Comparison of ENCODE assay signal across 8 cellular contexts in genomic region chr2:169131587-169132512, GRCh38.
DNase-seq lines count a peak whose midpoint lies in the region; ATAC-seq and TF ChIP-seq lines count a peak whose summit lies in the region.

No MANE protein-coding gene starts in this region.

- H3K36me3 ChIP-seq in DOHH2 (ENCODE audit: control insufficient read depth, low read length) (no peaks in the 10 kb centered on the region), esophagus squamous epithelium (no peaks in the 10 kb centered on the region), neural cell (ENCODE audit: insufficient read depth, low read length) (no peaks in the 10 kb centered on the region)

- H3K79me2 ChIP-seq in DOHH2 (ENCODE audit: control insufficient read depth, low read length) (no peaks in the 10 kb centered on the region), neural cell (replicated peaks; ENCODE audit: insufficient read depth, low read length) (no peaks in the 10 kb centered on the region)

- no peak overlapping the region for H2AFZ ChIP-seq in neural cell (ENCODE audit: low read depth, low read length)

- H3K9me2 ChIP-seq in DOHH2 (replicated peaks; ENCODE audit: control insufficient read depth, low read length) (no peaks in the 10 kb centered on the region), neural cell (ENCODE audit: insufficient read depth, low read length) (no peaks in the 10 kb centered on the region)

- TF ChIP-seq RAD21 in neural cell (conservative IDR thresholded peaks at IDR 0.05) = peak; percentile 72

- TF ChIP-seq EP300 in neural cell (conservative IDR thresholded peaks at IDR 0.05; ENCODE audit: poor library complexity, severe bottlenecking) = no peak

- ATAC-seq in GM19438 (IDR thresholded peaks at IDR 0.05; ENCODE audit: low read depth, unreplicated experiment) = peak; percentile 77

- H3K4me1 ChIP-seq in DOHH2 (ENCODE audit: control insufficient read depth, low read length) (no peaks in the 10 kb centered on the region), esophagus squamous epithelium (no peaks in the 10 kb centered on the region)

- H3K9me3 ChIP-seq in DOHH2 (ENCODE audit: control insufficient read depth, insufficient read depth, low read length) (no peaks in the 10 kb centered on the region), esophagus squamous epithelium (no peaks in the 10 kb centered on the region), neural cell (ENCODE audit: low read length) (no peaks in the 10 kb centered on the region)

- H3K9ac ChIP-seq in neural cell (ENCODE audit: low read length) = no peak overlapping the region

- H4K20me1 ChIP-seq in DOHH2 (ENCODE audit: control insufficient read depth, insufficient read depth, low read depth, low read length) = no peaks in the 10 kb centered on the region
- H4K20me1 ChIP-seq in neural cell (ENCODE audit: insufficient read depth) = no peaks in the 10 kb centered on the region

- TF ChIP-seq CTCF in DOHH2 (IDR thresholded peaks at IDR 0.05; ENCODE audit: low read depth, low read length, poor library complexity, severe bottlenecking) = peak; percentile 69
- TF ChIP-seq CTCF in esophagus squamous epithelium (IDR thresholded peaks at IDR 0.05) = peak; percentile 71 to 87 (median 80)
- TF ChIP-seq CTCF in neural cell (IDR thresholded peaks at IDR 0.05; ENCODE audit: poor library complexity, severe bottlenecking) = peak; percentile 81

- DNase-seq in HT-29 (ENCODE audit: low spot score) (peak; percentile 75), RPMI8226 (peak; percentile 20), esophagus squamous epithelium (lab: John Stamatoyannopoulos, UW) (no peak), HK-2 (ENCODE audit: unreplicated experiment) (no peak)
- DNase-seq in stimulated activated CD4-positive, alpha-beta T cell treated with anti-CD3 and anti-CD28 coated beads, Interleukin-2, amount 100 ng/mL, for 48 hours = no peak

- H3K27ac ChIP-seq in DOHH2 (ENCODE audit: low read depth, low read length) (no peak overlapping the region), esophagus squamous epithelium (no peak overlapping the region), neural cell (ENCODE audit: low read length) (no peak overlapping the region)

- intact Hi-C loops in esophagus squamous epithelium (cut with DNase I) = no loop called here

- no peak overlapping the region for H3K4me3 ChIP-seq in DOHH2 (ENCODE audit: low read length)
- H3K4me3 ChIP-seq in esophagus squamous epithelium = no peak overlapping the region
- no peak overlapping the region for H3K4me3 ChIP-seq in neural cell (ENCODE audit: low read length)

- 32 to 33% methylated on average over 9 of the region's 9 CpGs for WGBS in esophagus squamous epithelium, 2 donors

- peaks cover 2% of the 10 kb centered on the region; the same call in 1 of the 2 replicates for H3K27me3 ChIP-seq in DOHH2 (ENCODE audit: control insufficient read depth, low read length)
- peaks cover 0 to 7% (median 0%) of the 10 kb centered on the region in 4 donors for H3K27me3 ChIP-seq in esophagus squamous epithelium
- no peaks in the 10 kb centered on the region for H3K27me3 ChIP-seq in neural cell (ENCODE audit: insufficient read depth, low read depth, low read length)

- H3K4me2 ChIP-seq in DOHH2 (ENCODE audit: low read length) (no peak overlapping the region), neural cell (ENCODE audit: low read length) (no peak overlapping the region)

- TF ChIP-seq POLR2A in esophagus squamous epithelium (IDR thresholded peaks at IDR 0.05) = no peak

- H3F3A ChIP-seq in DOHH2 (ENCODE audit: control insufficient read depth, insufficient read depth) (no peaks in the 10 kb centered on the region), neural cell (ENCODE audit: insufficient read depth, low read length, poor library complexity, severe bottlenecking) (no peaks in the 10 kb centered on the region)

TF ChIP-seq in neural cell, 6 proteins besides CTCF, POLR2A, EP300 and RAD21:
- TF ChIP-seq POLR2AphosphoS5 (IDR thresholded peaks at IDR 0.05) = no peak
- peak; percentile 82 for TF ChIP-seq SMC3 (conservative IDR thresholded peaks at IDR 0.05; ENCODE audit: poor library complexity)
- no peak for TF ChIP-seq MXI1 (conservative IDR thresholded peaks at IDR 0.05; ENCODE audit: poor library complexity, severe bottlenecking)
- TF ChIP-seq REST (IDR thresholded peaks at IDR 0.05; ENCODE audit: borderline replicate concordance) = no peak
- no peak for TF ChIP-seq TAF1 (IDR thresholded peaks at IDR 0.05; ENCODE audit: low read depth)
- no peak for TF ChIP-seq EZH2 (IDR thresholded peaks at IDR 0.05; ENCODE audit: borderline replicate concordance, insufficient read depth, low read length, poor library complexity, severe bottlenecking)

Comparison
In these comparisons a context has a peak if more than half of its experiments do, and no peak if none do; other contexts are left out.
1. DNase-seq: peak in HT-29 (single experiment) and RPMI8226 (single experiment); none in esophagus squamous epithelium (single experiment), stimulated activated CD4-positive, alpha-beta T cell treated with anti-CD3 and anti-CD28 coated beads, Interleukin-2, amount 100 ng/mL, for 48 hours (0 of 2) and HK-2 (single experiment).
2. Peak in every context shown above with its lines, with median percentiles within 50 percentile points of each other: CTCF ChIP-seq.